In genomic region chr9:75907329-75907728, GRCh38 we compare ENCODE assay signal across 20 cellular contexts. TPM values are rescaled to one million over a fixed set of nuclear protein-coding genes. Genes with fewer than 3 reads are reported as not detected.
DNase-seq lines count a peak whose midpoint lies in the region; ATAC-seq and TF ChIP-seq lines count a peak whose summit lies in the region.
"Had no signal": no experiment of that assay in that cellular context is flagged by ENCODE, and none has a peak within 500 bp of the region (broad histone marks: within the 10 kb centered on the region; RNA-seq: fewer than 3 reads in every experiment).

No MANE protein-coding gene starts in this region.

- H3K36me3 Mint-ChIP-seq in activated T-cell treated with anti-CD3 and anti-CD28 coated beads, Interleukin-2, amount 50 U/mL, for 24 hours (ENCODE audit: low read depth) = no peaks in the 10 kb centered on the region
- H3K36me3 Mint-ChIP-seq: memory B cell had no signal

- H3K27me3 ChIP-seq in brain microvascular endothelial cell (replicated peaks) (no peaks in the 10 kb centered on the region), tibial artery (no peaks in the 10 kb centered on the region), upper lobe of right lung (no peaks in the 10 kb centered on the region)

- in situ Hi-C loops in brain microvascular endothelial cell (cut with HindIII; ENCODE audit: low pct_ligation_motif_present, low sequenced_read_pairs) = no loop called here

- no peak for TF ChIP-seq CTCF in brain microvascular endothelial cell (IDR thresholded peaks at IDR 0.05; ENCODE audit: low read depth, low read length, missing control alignments)
- no peak for TF ChIP-seq CTCF in tibial artery (IDR thresholded peaks at IDR 0.05)
- no peak for TF ChIP-seq CTCF in upper lobe of right lung (IDR thresholded peaks at IDR 0.05)

- H3K4me3 Mint-ChIP-seq in activated T-cell treated with anti-CD3 and anti-CD28 coated beads, Interleukin-2, amount 50 U/mL, for 24 hours = no peak overlapping the region
- H3K4me3 Mint-ChIP-seq: activated naive CD8-positive, alpha-beta T cell treated with anti-CD3 and anti-CD28 coated beads, Interleukin-2, amount 50 U/mL, for 24 hours; memory B cell had no signal

- H3K27ac ChIP-seq in brain microvascular endothelial cell (peak overlapping the region; percentile 28), tibial artery (peak overlapping the region; percentile 29 to 48), upper lobe of right lung (no peak overlapping the region)
- H3K27ac ChIP-seq: HL-60, psoas muscle had no signal

- H3K9me3 Mint-ChIP-seq in activated T-cell treated with anti-CD3 and anti-CD28 coated beads, Interleukin-2, amount 50 U/mL, for 24 hours = no peaks in the 10 kb centered on the region

- ATAC-seq in left lobe of liver (peak; percentile 94), upper lobe of right lung (no peak)
- ATAC-seq: activated naive CD8-positive, alpha-beta T cell treated with anti-CD3 and anti-CD28 coated beads, Interleukin-2, amount 50 U/mL, for 24 hours; psoas muscle had no signal

- intact Hi-C loops in tibial artery (cut with DNase I; ENCODE audit: low total_unique reads) (no loop called here), upper lobe of right lung (cut with DNase I) (no loop called here)

- no peak overlapping the region for H3K27ac Mint-ChIP-seq in activated T-cell treated with anti-CD3 and anti-CD28 coated beads, Interleukin-2, amount 50 U/mL, for 24 hours
- H3K27ac Mint-ChIP-seq: activated naive CD8-positive, alpha-beta T cell treated with anti-CD3 and anti-CD28 coated beads, Interleukin-2, amount 50 U/mL, for 24 hours; memory B cell had no signal

- H3K9me3 ChIP-seq in tibial artery (no peaks in the 10 kb centered on the region), upper lobe of right lung (no peaks in the 10 kb centered on the region)
- H3K9me3 ChIP-seq: psoas muscle had no signal

- no peaks in the 10 kb centered on the region for H3K27me3 Mint-ChIP-seq in activated T-cell treated with anti-CD3 and anti-CD28 coated beads, Interleukin-2, amount 50 U/mL, for 24 hours
- H3K27me3 Mint-ChIP-seq: activated naive CD8-positive, alpha-beta T cell treated with anti-CD3 and anti-CD28 coated beads, Interleukin-2, amount 50 U/mL, for 24 hours; memory B cell had no signal

- DNase-seq in LoVo (ENCODE audit: low spot score) (peak; percentile 39), brain microvascular endothelial cell (peak; percentile 64), left lobe of liver (ENCODE audit: low spot score) (peak; percentile 46), tibial artery (no peak), NCI-H82 (lab: John Stamatoyannopoulos, UW) (no peak), upper lobe of right lung (no peak)
- DNase-seq in activated T-cell treated with anti-CD3 and anti-CD28 coated beads, Interleukin-2, amount 50 U/mL, for 24 hours = no peak
- DNase-seq: activated CD4-positive, alpha-beta T cell treated with anti-CD3 and anti-CD28 coated beads for 4 hours; activated effector memory CD4-positive, alpha-beta T cell treated with Interleukin-2 at 50 U/mL for 16 hours; activated naive CD8-positive, alpha-beta T cell treated with anti-CD3 and anti-CD28 coated beads, Interleukin-2, amount 50 U/mL, for 24 hours; hippocampal formation; islet precursor cell; NCI-H2029; NCI-H446; psoas muscle; RPMI8226; substantia nigra; SW 1271 had no signal

- H3K36me3 ChIP-seq in brain microvascular endothelial cell (replicated peaks) (no peaks in the 10 kb centered on the region), tibial artery (no peaks in the 10 kb centered on the region), upper lobe of right lung (no peaks in the 10 kb centered on the region)

- H3K4me3 ChIP-seq in brain microvascular endothelial cell (ENCODE audit: low read depth, low read length) = no peak overlapping the region
- no peak overlapping the region for H3K4me3 ChIP-seq in tibial artery
- H3K4me3 ChIP-seq in upper lobe of right lung = no peak overlapping the region
- H3K4me3 ChIP-seq: psoas muscle had no signal

- H3K4me1 Mint-ChIP-seq in activated T-cell treated with anti-CD3 and anti-CD28 coated beads, Interleukin-2, amount 50 U/mL, for 24 hours (ENCODE audit: low read depth) = peaks cover 60% of the 10 kb centered on the region
- H3K4me1 Mint-ChIP-seq: memory B cell had no signal

- H3K4me1 ChIP-seq in tibial artery (peaks cover 0 to 33% (median 6%) of the 10 kb centered on the region in 4 donors), upper lobe of right lung (no peaks in the 10 kb centered on the region)
- H3K4me1 ChIP-seq: psoas muscle had no signal

RNA-seq across cellular contexts. Expression of gene PCSK5, which starts 16.9 kb away (rescaled TPM):
- total RNA-seq in left lobe of liver (3.2 TPM), upper lobe of right lung (18.1 TPM)

Comparison
In these comparisons a context has a peak if more than half of its experiments do, and no peak if none do; other contexts are left out.
1. DNase-seq: peak in LoVo (single experiment), brain microvascular endothelial cell (single experiment) and left lobe of liver (single experiment); none in tibial artery (0 of 2), NCI-H82 (single experiment), upper lobe of right lung (single experiment) and activated T-cell treated with anti-CD3 and anti-CD28 coated beads, Interleukin-2, amount 50 U/mL, for 24 hours (single experiment).